1 cellular context compared by ENCODE assay signal in the genomic region with DNA sequence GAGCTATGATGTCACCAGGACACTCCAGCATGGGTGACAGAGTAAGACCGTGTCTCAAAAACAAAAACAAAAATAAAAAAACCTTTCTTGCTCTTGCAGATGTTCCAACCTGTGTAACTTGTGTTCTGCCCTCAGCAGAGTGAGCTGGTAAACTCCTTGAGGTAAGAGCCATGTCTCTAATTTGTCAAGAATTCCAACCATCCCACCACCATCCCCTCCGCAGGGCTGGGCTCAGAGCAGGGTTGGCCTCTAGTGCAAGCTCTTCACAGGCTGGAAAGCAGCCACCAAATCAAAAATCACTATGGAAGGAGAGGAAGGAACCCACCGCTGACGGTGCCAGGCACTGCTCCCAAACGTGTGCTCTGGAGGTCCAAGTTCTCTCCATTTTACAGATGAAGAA.
TF ChIP-seq lines count a peak whose summit lies in the region.

No MANE protein-coding gene starts in this region.

TF ChIP-seq in WTC11, 78 proteins besides CTCF, POLR2A, EP300 and RAD21 (continued from another document):
- TF ChIP-seq, protein P1, sequence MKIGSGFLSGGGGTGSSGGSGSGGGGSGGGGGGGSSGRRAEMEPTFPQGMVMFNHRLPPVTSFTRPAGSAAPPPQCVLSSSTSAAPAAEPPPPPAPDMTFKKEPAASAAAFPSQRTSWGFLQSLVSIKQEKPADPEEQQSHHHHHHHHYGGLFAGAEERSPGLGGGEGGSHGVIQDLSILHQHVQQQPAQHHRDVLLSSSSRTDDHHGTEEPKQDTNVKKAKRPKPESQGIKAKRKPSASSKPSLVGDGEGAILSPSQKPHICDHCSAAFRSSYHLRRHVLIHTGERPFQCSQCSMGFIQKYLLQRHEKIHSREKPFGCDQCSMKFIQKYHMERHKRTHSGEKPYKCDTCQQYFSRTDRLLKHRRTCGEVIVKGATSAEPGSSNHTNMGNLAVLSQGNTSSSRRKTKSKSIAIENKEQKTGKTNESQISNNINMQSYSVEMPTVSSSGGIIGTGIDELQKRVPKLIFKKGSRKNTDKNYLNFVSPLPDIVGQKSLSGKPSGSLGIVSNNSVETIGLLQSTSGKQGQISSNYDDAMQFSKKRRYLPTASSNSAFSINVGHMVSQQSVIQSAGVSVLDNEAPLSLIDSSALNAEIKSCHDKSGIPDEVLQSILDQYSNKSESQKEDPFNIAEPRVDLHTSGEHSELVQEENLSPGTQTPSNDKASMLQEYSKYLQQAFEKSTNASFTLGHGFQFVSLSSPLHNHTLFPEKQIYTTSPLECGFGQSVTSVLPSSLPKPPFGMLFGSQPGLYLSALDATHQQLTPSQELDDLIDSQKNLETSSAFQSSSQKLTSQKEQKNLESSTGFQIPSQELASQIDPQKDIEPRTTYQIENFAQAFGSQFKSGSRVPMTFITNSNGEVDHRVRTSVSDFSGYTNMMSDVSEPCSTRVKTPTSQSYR (CRISPR knock-in tag; IDR thresholded peaks at IDR 0.05) = no peak
- no peak for TF ChIP-seq ELF4 (CRISPR knock-in tag; IDR thresholded peaks at IDR 0.05; ENCODE audit: low read depth)
- TF ChIP-seq, protein P2, sequence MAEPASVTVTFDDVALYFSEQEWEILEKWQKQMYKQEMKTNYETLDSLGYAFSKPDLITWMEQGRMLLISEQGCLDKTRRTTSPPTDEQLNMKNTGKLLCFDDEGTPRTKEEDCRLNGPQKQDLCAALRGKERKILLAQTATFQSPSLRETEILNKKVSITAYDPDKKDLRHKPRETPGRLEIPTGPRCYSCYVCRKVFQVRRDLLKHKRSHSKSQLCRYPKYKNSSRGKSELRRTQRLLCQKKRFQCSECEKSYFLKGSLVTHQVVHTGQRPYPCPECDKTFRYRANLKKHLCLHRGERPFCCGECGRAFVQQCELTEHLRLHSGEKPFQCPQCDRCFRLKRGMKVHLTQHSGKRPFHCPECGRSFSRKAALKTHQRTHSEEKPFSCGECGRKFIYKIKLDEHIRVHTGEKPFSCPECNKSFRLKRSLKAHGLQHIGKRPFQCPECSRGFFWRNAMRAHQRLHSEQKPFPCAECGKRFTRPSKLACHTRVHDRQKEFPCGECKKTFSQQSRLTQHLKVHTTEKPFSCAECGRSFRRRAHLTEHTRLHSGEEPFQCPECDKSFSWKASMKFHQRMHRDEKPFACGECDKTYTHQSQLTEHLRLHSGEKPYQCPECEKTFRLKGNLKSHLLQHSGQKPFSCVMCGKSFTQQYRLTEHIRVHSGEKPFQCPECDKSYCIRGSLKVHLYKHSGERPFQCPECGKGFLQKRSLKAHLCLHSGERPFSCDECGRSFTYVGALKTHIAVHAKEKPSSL (CRISPR knock-in tag; conservative IDR thresholded peaks at IDR 0.05) = no peak
